ENCODE assay signal across 1 cellular context in genomic region chr12:12217018-12217359, GRCh38.
TF ChIP-seq lines count a peak whose summit lies in the region.

No MANE protein-coding gene starts in this region.

TF ChIP-seq in IMR-90, 13 proteins besides CTCF, POLR2A, EP300 and RAD21 (continued from another document):
- TF ChIP-seq MXI1 (IDR thresholded peaks at IDR 0.05; ENCODE audit: borderline replicate concordance, low read depth, low read length) (no peak), NFE2L2 (IDR thresholded peaks at IDR 0.05; ENCODE audit: low read depth, low read length) (no peak), MAFK (IDR thresholded peaks at IDR 0.05; ENCODE audit: low read depth, low read length) (no peak), SMC3 (IDR thresholded peaks at IDR 0.05; ENCODE audit: low read depth, low read length) (no peak), MAZ (IDR thresholded peaks at IDR 0.05; ENCODE audit: borderline replicate concordance, low read depth, low read length) (no peak), BHLHE40 (IDR thresholded peaks at IDR 0.05; ENCODE audit: low read depth, low read length) (no peak), RCOR1 (IDR thresholded peaks at IDR 0.05; ENCODE audit: insufficient replicate concordance, low read length) (no peak), RFX5 (IDR thresholded peaks at IDR 0.05; ENCODE audit: low read depth, low read length) (no peak), FOS (IDR thresholded peaks at IDR 0.05; ENCODE audit: low read depth, low read length) (no peak), CHD1 (IDR thresholded peaks at IDR 0.05; ENCODE audit: low read depth, low read length) (no peak)
- TF ChIP-seq, protein P1, sequence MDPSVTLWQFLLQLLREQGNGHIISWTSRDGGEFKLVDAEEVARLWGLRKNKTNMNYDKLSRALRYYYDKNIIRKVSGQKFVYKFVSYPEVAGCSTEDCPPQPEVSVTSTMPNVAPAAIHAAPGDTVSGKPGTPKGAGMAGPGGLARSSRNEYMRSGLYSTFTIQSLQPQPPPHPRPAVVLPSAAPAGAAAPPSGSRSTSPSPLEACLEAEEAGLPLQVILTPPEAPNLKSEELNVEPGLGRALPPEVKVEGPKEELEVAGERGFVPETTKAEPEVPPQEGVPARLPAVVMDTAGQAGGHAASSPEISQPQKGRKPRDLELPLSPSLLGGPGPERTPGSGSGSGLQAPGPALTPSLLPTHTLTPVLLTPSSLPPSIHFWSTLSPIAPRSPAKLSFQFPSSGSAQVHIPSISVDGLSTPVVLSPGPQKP (IDR thresholded peaks at IDR 0.05; ENCODE audit: borderline replicate concordance, low read depth, low read length), result no peak
